In the genomic region with DNA sequence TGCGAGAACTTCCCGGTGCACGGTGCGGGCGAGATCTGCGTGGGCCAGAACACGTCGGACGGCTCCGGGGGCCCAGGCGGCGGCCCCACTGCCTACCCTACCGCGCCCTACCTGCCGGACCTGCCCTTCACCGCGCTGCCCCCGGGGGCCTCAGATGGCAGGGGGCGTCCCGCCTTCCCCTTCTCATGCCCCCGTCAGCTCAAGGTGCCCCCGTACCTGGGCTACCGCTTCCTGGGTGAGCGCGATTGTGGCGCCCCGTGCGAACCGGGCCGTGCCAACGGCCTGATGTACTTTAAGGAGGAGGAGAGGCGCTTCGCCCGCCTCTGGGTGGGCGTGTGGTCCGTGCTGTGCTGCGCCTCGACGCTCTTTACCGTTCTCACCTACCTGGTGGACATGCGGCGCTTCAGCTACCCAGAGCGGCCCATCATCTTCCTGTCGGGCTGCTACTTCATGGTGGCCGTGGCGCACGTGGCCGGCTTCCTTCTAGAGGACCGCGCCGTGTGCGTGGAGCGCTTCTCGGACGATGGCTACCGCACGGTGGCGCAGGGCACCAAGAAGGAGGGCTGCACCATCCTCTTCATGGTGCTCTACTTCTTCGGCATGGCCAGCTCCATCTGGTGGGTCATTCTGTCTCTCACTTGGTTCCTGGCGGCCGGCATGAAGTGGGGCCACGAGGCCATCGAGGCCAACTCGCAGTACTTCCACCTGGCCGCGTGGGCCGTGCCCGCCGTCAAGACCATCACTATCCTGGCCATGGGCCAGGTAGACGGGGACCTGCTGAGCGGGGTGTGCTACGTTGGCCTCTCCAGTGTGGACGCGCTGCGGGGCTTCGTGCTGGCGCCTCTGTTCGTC, we compare ENCODE assay signal across 8 cellular contexts. TPM values are rescaled to one million over a fixed set of nuclear protein-coding genes. Genes with fewer than 3 reads are reported as not detected.
DNase-seq lines count a peak whose midpoint lies in the region; ATAC-seq and TF ChIP-seq lines count a peak whose summit lies in the region.

No MANE protein-coding gene starts in this region.

- intact Hi-C loops in dorsolateral prefrontal cortex (cut with DNase I), result no loop called here
- intact Hi-C loops in thyroid gland (cut with DNase I), result no loop called here

- ATAC-seq in GM21825 (IDR thresholded peaks at IDR 0.05; ENCODE audit: unreplicated experiment) (no peak), GM18868 (IDR thresholded peaks at IDR 0.05; ENCODE audit: unreplicated experiment) (no peak)

- H3K4me3 ChIP-seq in SJCRH30 (peak overlapping the region; percentile 76), dorsolateral prefrontal cortex (peak overlapping the region; percentile 34 to 83 (median 67)), thyroid gland (replicated peaks in 1 of 3) (peak overlapping the region in 2 of 3 donors; percentile 65 to 93)

- H3K9me3 ChIP-seq in SJCRH30 (replicated peaks) (no peaks in the 10 kb centered on the region), thyroid gland (no peaks in the 10 kb centered on the region)

- DNase-seq in EL (peak; percentile 72), SJCRH30 (no peak), dorsolateral prefrontal cortex (peak in 2 of 10 donors; percentile 38 to 88), medulla oblongata (ENCODE audit: extremely low spot score) (peak; percentile 53), thyroid gland (peak; percentile 48 to 49), NCI-H774 (lab: John Stamatoyannopoulos, UW) (no peak)

- WGBS in thyroid gland, 2 donors, result 21 to 30% methylated on average over 2 to 27 of the region's 78 CpGs

- TF ChIP-seq CTCF in dorsolateral prefrontal cortex (IDR thresholded peaks at IDR 0.05 in 54 of 56, conservative IDR thresholded peaks at IDR 0.05 in 2 of 56; ENCODE audit: low read depth in 1 of 56, partially characterized antibody in 56 of 56) (peak in 51 of 56 donors; percentile 0 to 63 (median 36)), thyroid gland (IDR thresholded peaks at IDR 0.05) (peak in 5 of 6 experiments; percentile 12 to 44 (median 22))

- no peak for TF ChIP-seq POLR2A in thyroid gland (IDR thresholded peaks at IDR 0.05)

- peaks cover 7% of the 10 kb centered on the region; the same call in 1 of the 2 replicates for H3K4me1 ChIP-seq in SJCRH30
- peaks cover 25 to 46% of the 10 kb centered on the region in 2 donors for H3K4me1 ChIP-seq in thyroid gland

- no peaks in the 10 kb centered on the region for H3K27me3 ChIP-seq in SJCRH30
- H3K27me3 ChIP-seq in dorsolateral prefrontal cortex, result peaks cover 0 to 87% (median 33%) of the 10 kb centered on the region in 45 donors
- no peaks in the 10 kb centered on the region for H3K27me3 ChIP-seq in thyroid gland

- no peaks in the 10 kb centered on the region for H3K36me3 ChIP-seq in SJCRH30
- no peaks in the 10 kb centered on the region for H3K36me3 ChIP-seq in thyroid gland

- no peak overlapping the region for H3K27ac ChIP-seq in SJCRH30
- peak overlapping the region in 4 of 59 donors; percentile 76 to 85 (median 80) for H3K27ac ChIP-seq in dorsolateral prefrontal cortex
- no peak overlapping the region for H3K27ac ChIP-seq in thyroid gland

RNA-seq across cellular contexts. Expression of gene FZD7, which starts 1.7 kb away (rescaled TPM):
- total RNA-seq in SJCRH30 (2014; rRNA removed; shearing (Covaris generic)), result 9.2 and 10.0 TPM in 2 replicates
- total RNA-seq in dorsolateral prefrontal cortex (1 to 10 TPM; 1.3 to 9.9 (median 4.1) TPM), thyroid gland (10 to 100 TPM; 10.1 to 23.6 (median 10.9) TPM)

RNA-seq across cellular contexts. Expression of gene KIAA2012, which starts 37.7 kb away (rescaled TPM):
- total RNA-seq in SJCRH30 (2014; rRNA removed; shearing (Covaris generic)), result 0.08 TPM in 1 of 2 replicates, not detected in the other
- total RNA-seq in dorsolateral prefrontal cortex (1 to 10 TPM in 117 of 120 experiments, under 1 TPM in 3; 0.34 to 6.4 (median 3.0) TPM), thyroid gland (not detected)

Comparison
In these comparisons a context has a peak if more than half of its experiments do, and no peak if none do; other contexts are left out.
1. DNase-seq: peak in EL (single experiment), medulla oblongata (single experiment) and thyroid gland (2 of 2); none in SJCRH30 (0 of 2) and NCI-H774 (single experiment).
2. Peak in every context shown above with its lines, with median percentiles within 50 percentile points of each other: H3K4me3 ChIP-seq.